ENCODE assay signal across 8 cellular contexts in genomic region chr10:124403548-124403947, GRCh38. TPM values are rescaled to one million over a fixed set of nuclear protein-coding genes. Genes with fewer than 3 reads are reported as not detected.
DNase-seq lines count a peak whose midpoint lies in the region; ATAC-seq, FAIRE-seq and TF ChIP-seq lines count a peak whose summit lies in the region.

No MANE protein-coding gene starts in this region.

- H3K36me3 Mint-ChIP-seq in immature natural killer cell = peaks cover 22 to 46% (median 39%) of the 10 kb centered on the region in 3 donors
- peaks cover 25% of the 10 kb centered on the region for H3K36me3 Mint-ChIP-seq in stimulated activated memory B cell treated with anti-CD40 and anti-IgM and Interleukin-4, amounts not matched to agents 10 μg/mL and 1 μg/mL and 100 μg/mL, for 72 hours

- TF ChIP-seq EP300 in K562 (IDR thresholded peaks at IDR 0.05; ENCODE audit: low read length) = no peak

- intact Hi-C loops in PC-3 (cut with micrococcal nuclease) = no loop called here
- intact Hi-C loops in K562 (cut with micrococcal nuclease) = no loop called here

- H3K4me1 Mint-ChIP-seq in immature natural killer cell = peaks cover 10% of the 10 kb centered on the region in 2 donors
- peaks cover 11% of the 10 kb centered on the region for H3K4me1 Mint-ChIP-seq in stimulated activated memory B cell treated with anti-CD40 and anti-IgM and Interleukin-4, amounts not matched to agents 10 μg/mL and 1 μg/mL and 100 μg/mL, for 72 hours

- no peaks in the 10 kb centered on the region for H4K20me1 ChIP-seq in PC-3 (ENCODE audit: low read length)
- no peaks in the 10 kb centered on the region; the same call in 1 of the 2 replicates for H4K20me1 ChIP-seq in K562 (replicated peaks; ENCODE audit: control insufficient read depth, insufficient read depth, low read length)

- H3K9me1 ChIP-seq in K562 (ENCODE audit: control insufficient read depth, insufficient read depth, low read length) = no peaks in the 10 kb centered on the region

- 51% methylated on average over 8 of the region's 8 CpGs for WGBS in K562 (ENCODE audit: insufficient coverage, low coverage, missing lambda C conversion rate)

- no peak overlapping the region for H3K9ac ChIP-seq in PC-3 (ENCODE audit: low read length)
- no peak overlapping the region for H3K9ac ChIP-seq in K562 (ENCODE audit: insufficient read depth in 1 of 2, low read depth in 2 of 2, low read length in 2 of 2)

- peaks cover 3% of the 10 kb centered on the region for H3F3A ChIP-seq in PC-3 (ENCODE audit: low read length, unreplicated experiment)

- no peaks in the 10 kb centered on the region for H3K9me3 Mint-ChIP-seq in immature natural killer cell
- H3K9me3 Mint-ChIP-seq in stimulated activated memory B cell treated with anti-CD40 and anti-IgM and Interleukin-4, amounts not matched to agents 10 μg/mL and 1 μg/mL and 100 μg/mL, for 72 hours = no peaks in the 10 kb centered on the region

- H3K4me2 ChIP-seq in PC-3 (ENCODE audit: low read length) (no peak overlapping the region), K562 (ENCODE audit: insufficient read depth, low read length) (no peak overlapping the region)

- H3K4me1 ChIP-seq in PC-3 (ENCODE audit: insufficient read depth, low read length) (no peaks in the 10 kb centered on the region), K562 (replicated peaks in 1 of 2; ENCODE audit: control insufficient read depth in 2 of 2, insufficient read depth in 2 of 2, low read length in 2 of 2) (no peaks in the 10 kb centered on the region; a peak in 2 of 5 replicates)

- ATAC-seq in PC-3 (peak; percentile 94), K562 (peak; percentile 99)
- peak; percentile 90 for ATAC-seq in stimulated activated memory B cell treated with anti-CD40 and anti-IgM and Interleukin-4, amounts not matched to agents 10 μg/mL and 1 μg/mL and 100 μg/mL, for 72 hours

- peak; percentile 16 for DNase-seq in activated naive CD4-positive, alpha-beta T cell treated with Interleukin-2 at 50 U/mL for 16 hours
- DNase-seq in activated naive CD4-positive, alpha-beta T cell treated with anti-CD3 and anti-CD28 coated beads, Interleukin-2, amount 50 U/mL, for 16 hours = no peak
- DNase-seq in H54 (ENCODE audit: insufficient read length, low spot score) (peak; percentile 39), PC-3 (peak; percentile 88), K562 (ENCODE audit: extremely low read depth in 1 of 4, low spot score in 3 of 4) (peak; percentile 27 to 78 (median 41)), immature natural killer cell (peak; percentile 50 to 58 (median 55))

- POLR2A ChIA-PET in PC-3 (lab: Charles Lee; ENCODE audit: unreplicated experiment) (interaction anchor here (0.6 kb wide), 1 partner anchor 10 kb away, joined by 7 read pairs; no protein-coding TSS in a partner anchor), K562 (lab: Yijun Ruan, JAX) (interaction anchor here (0.7 to 2.0 kb wide), 6 partner anchors 10 to 91 kb away, joined by 3 to 10 read pairs (median 4); partner anchors contain the start of gene OAT)

- peak; percentile 69 for TF ChIP-seq CTCF in LNCAP (IDR thresholded peaks at IDR 0.05)
- peak; percentile 67 for TF ChIP-seq CTCF in PC-3 (conservative IDR thresholded peaks at IDR 0.05; ENCODE audit: low read depth, low read length)
- peak; percentile 50 to 61 (median 56); a peak in 5 of 6 replicates for TF ChIP-seq CTCF in K562 (IDR thresholded peaks at IDR 0.05 in 2 of 3, conservative IDR thresholded peaks at IDR 0.05 in 1 of 3; ENCODE audit: insufficient read depth in 2 of 3, low read depth in 1 of 3, low read length in 3 of 3)

- H3K9me3 ChIP-seq in PC-3 (ENCODE audit: low read length) = no peaks in the 10 kb centered on the region
- no peaks in the 10 kb centered on the region for H3K9me3 ChIP-seq in K562 (replicated peaks; ENCODE audit: control insufficient read depth, insufficient read depth, low read depth, low read length)

- CTCF ChIA-PET in PC-3 (lab: Charles Lee) = interaction anchor here (0.5 to 1.1 kb wide), 4 partner anchors 9 to 409 kb away, joined by 5 to 7 read pairs (median 6); no protein-coding TSS in a partner anchor
- CTCF ChIA-PET in K562 (lab: Yijun Ruan, JAX; ENCODE audit: low intra/inter-chr PET ratio) = no interaction called here

- no peak overlapping the region for H3K4me3 ChIP-seq in PC-3 (ENCODE audit: low read length)
- H3K4me3 ChIP-seq in K562 = no peak overlapping the region

- H3K27me3 Mint-ChIP-seq in immature natural killer cell (ENCODE audit: low read depth in 3 of 3) = peaks cover 0 to 2% (median 2%) of the 10 kb centered on the region in 3 donors
- no peaks in the 10 kb centered on the region for H3K27me3 Mint-ChIP-seq in stimulated activated memory B cell treated with anti-CD40 and anti-IgM and Interleukin-4, amounts not matched to agents 10 μg/mL and 1 μg/mL and 100 μg/mL, for 72 hours

- FAIRE-seq in H54 (lab: Jason Lieb, UNC) = peak; percentile 89
- FAIRE-seq in K562 (lab: Jason Lieb, UNC) = peak; percentile 88

- no peaks in the 10 kb centered on the region for H3K9me2 ChIP-seq in PC-3 (replicated peaks; ENCODE audit: low read length)

- no peak overlapping the region for H3K27ac ChIP-seq in PC-3 (ENCODE audit: low read length)
- 0 out of 3 replicates have a peak overlapping the region, but pooled peaks have one; percentile 8 for H3K27ac ChIP-seq in K562 (ENCODE audit: extremely low read depth, low read depth, low read length)

- H3K27me3 ChIP-seq in PC-3 (ENCODE audit: low read length) = no peaks in the 10 kb centered on the region
- H3K27me3 ChIP-seq in K562 (ENCODE audit: control insufficient read depth in 2 of 2, insufficient read depth in 2 of 2, low read length in 2 of 2) = no peaks in the 10 kb centered on the region

- H2AFZ ChIP-seq in PC-3 (ENCODE audit: low read length) (no peak overlapping the region), K562 (ENCODE audit: low read depth, low read length) (no peak overlapping the region)

- no peak overlapping the region for H3K4me3 Mint-ChIP-seq in immature natural killer cell
- H3K4me3 Mint-ChIP-seq in stimulated activated memory B cell treated with anti-CD40 and anti-IgM and Interleukin-4, amounts not matched to agents 10 μg/mL and 1 μg/mL and 100 μg/mL, for 72 hours = no peak overlapping the region

- in situ Hi-C loops in K562 (cut with MboI) = no loop called here

- H3K36me3 ChIP-seq in PC-3 (ENCODE audit: low read depth, low read length) = peaks cover 45% of the 10 kb centered on the region
- peaks cover 79% of the 10 kb centered on the region for H3K36me3 ChIP-seq in K562 (ENCODE audit: control insufficient read depth, insufficient read depth, low read length)

- TF ChIP-seq RAD21 in K562 (CRISPR knock-in tag; conservative IDR thresholded peaks at IDR 0.05 in 1 of 2, IDR thresholded peaks at IDR 0.05 in 1 of 2) = peak in 1 of 2 experiments; percentile 33; a peak in 1 of 4 replicates

- peak overlapping the region; percentile 42 to 91 (median 74) for H3K27ac Mint-ChIP-seq in immature natural killer cell
- peak overlapping the region; percentile 47 for H3K27ac Mint-ChIP-seq in stimulated activated memory B cell treated with anti-CD40 and anti-IgM and Interleukin-4, amounts not matched to agents 10 μg/mL and 1 μg/mL and 100 μg/mL, for 72 hours

- BruUV-seq in PC-3 (replicated peaks; lab: Mats Ljungman, UMichigan) (no TSS peak), K562 (replicated peaks; lab: Mats Ljungman, UMichigan) (no TSS peak)

- H3K79me2 ChIP-seq in PC-3 (ENCODE audit: low read length) = no peaks in the 10 kb centered on the region
- peaks cover 2% of the 10 kb centered on the region; the same call in 1 of the 3 replicates for H3K79me2 ChIP-seq in K562 (ENCODE audit: control insufficient read depth, insufficient read depth, low read length)

- no peak for TF ChIP-seq POLR2A in H54 (IDR thresholded peaks at IDR 0.05; ENCODE audit: low read depth, low read length)
- TF ChIP-seq POLR2A in K562 (conservative IDR thresholded peaks at IDR 0.05) = no peak

RNA-seq across cellular contexts. Expression of gene OAT, which starts 15.2 kb away (rescaled TPM):
- total RNA-seq in PC-3 (2014; rRNA removed) = 68.0 and 79.8 TPM in 2 replicates
- 51.6 and 128 TPM in 2 replicates for total RNA-seq in K562 (2011; cell fraction: chromatin; rRNA removed; ENCODE audit: low replicate concordance)
- total RNA-seq in K562 (2011; cell fraction: nucleolus; rRNA removed) = 37.5 and 42.6 TPM in 2 replicates
- total RNA-seq in K562 (2011; cell fraction: nucleoplasm; rRNA removed) = 70.5 and 72.6 TPM in 2 replicates
- 100 and 106 TPM in 2 replicates for total RNA-seq in K562 (2014; rRNA removed)
- total RNA-seq in K562 (2014; rRNA removed; fragmentation: Illumina TruSeq; extraction: Trizol) = 214 and 230 TPM in 2 replicates
- 139 and 152 TPM in 2 replicates for total RNA-seq in K562 (2015; rRNA removed; fragmentation: Illumina TruSeq; extraction: Trizol)
- 119 and 132 TPM in 2 replicates for total RNA-seq in K562 (2021)
- 160 and 195 TPM in 2 replicates for polyA plus RNA-seq in K562 (2011; rRNA removed)
- polyA plus RNA-seq in K562 (2011; cell fraction: cytosol; rRNA removed) = 55.6 and 107 TPM in 2 replicates
- polyA plus RNA-seq in K562 (2011; cell fraction: nucleus; rRNA removed) = 57.6 and 85.7 TPM in 2 replicates
- polyA plus RNA-seq in K562 (2012) = 89.1 and 119 TPM in 2 replicates
- 149 and 163 TPM in 2 replicates for polyA plus RNA-seq in K562 (2014; fragmentation: Illumina TruSeq; extraction: Trizol)
- polyA plus RNA-seq in K562 (2014; fragmentation: Nextera tagmentation; extraction: Ambion mirVana) = 100 to 1,000 TPM; 294 to 312 TPM
- polyA plus RNA-seq in K562 (2014; rRNA removed) = 142 and 154 TPM in 2 replicates
- polyA minus RNA-seq in K562 (2011; rRNA and poly(A)+ RNA removed) = 127 and 155 TPM in 2 replicates
- polyA minus RNA-seq in K562 (2011; cell fraction: cytosol; rRNA and poly(A)+ RNA removed) = 45.8 and 73.7 TPM in 2 replicates
- polyA minus RNA-seq in K562 (2011; cell fraction: nucleus; rRNA and poly(A)+ RNA removed) = 17.1 and 34.4 TPM in 2 replicates
- 100 to 1,000 TPM in 1 of 3 donors, 10 to 100 TPM in 2; 69.0 to 146 (median 74.0) TPM for polyA plus RNA-seq in immature natural killer cell

RNA-seq across cellular contexts. Expression of gene NKX1-2, which starts 46.3 kb away (rescaled TPM):
- total RNA-seq in PC-3 (2014; rRNA removed) (0.36 and 0.86 TPM in 2 replicates), K562 (2014; rRNA removed) (not detected in 2 replicates), K562 (2014; rRNA removed; fragmentation: Illumina TruSeq; extraction: Trizol) (not detected in 2 replicates), K562 (2015; rRNA removed; fragmentation: Illumina TruSeq; extraction: Trizol) (not detected in 2 replicates), K562 (2021) (0.04 TPM in 1 of 2 replicates, not detected in the other)
- not detected in 2 replicates for total RNA-seq in K562 (2011; cell fraction: chromatin; rRNA removed; ENCODE audit: low replicate concordance)
- total RNA-seq in K562 (2011; cell fraction: nucleolus; rRNA removed) = not detected in 2 replicates
- not detected in 2 replicates for total RNA-seq in K562 (2011; cell fraction: nucleoplasm; rRNA removed)
- polyA plus RNA-seq in K562 (2011; rRNA removed) (not detected in 2 replicates), K562 (2014; fragmentation: Illumina TruSeq; extraction: Trizol) (not detected in 2 replicates), K562 (2014; fragmentation: Nextera tagmentation; extraction: Ambion mirVana) (not detected), K562 (2014; rRNA removed) (not detected in 2 replicates), immature natural killer cell (not detected)
- polyA plus RNA-seq in K562 (2011; cell fraction: cytosol; rRNA removed) = not detected in 2 replicates
- polyA plus RNA-seq in K562 (2011; cell fraction: nucleus; rRNA removed) = not detected in 2 replicates
- not detected in 2 replicates for polyA plus RNA-seq in K562 (2012)
- not detected in 2 replicates for polyA minus RNA-seq in K562 (2011; rRNA and poly(A)+ RNA removed)
- not detected in 2 replicates for polyA minus RNA-seq in K562 (2011; cell fraction: cytosol; rRNA and poly(A)+ RNA removed)
- not detected in 2 replicates for polyA minus RNA-seq in K562 (2011; cell fraction: nucleus; rRNA and poly(A)+ RNA removed)

RNA-seq across cellular contexts. Expression of gene LHPP, which starts 58.1 kb away (rescaled TPM):
- 6.6 and 13.5 TPM in 2 replicates for total RNA-seq in PC-3 (2014; rRNA removed)
- total RNA-seq in K562 (2011; cell fraction: chromatin; rRNA removed; ENCODE audit: low replicate concordance) = 4.8 and 10.8 TPM in 2 replicates
- 8.4 and 8.8 TPM in 2 replicates for total RNA-seq in K562 (2011; cell fraction: nucleolus; rRNA removed)
- total RNA-seq in K562 (2011; cell fraction: nucleoplasm; rRNA removed) = 5.4 and 5.6 TPM in 2 replicates
- 2.4 and 6.0 TPM in 2 replicates for total RNA-seq in K562 (2014; rRNA removed)
- 2.2 and 3.3 TPM in 2 replicates for total RNA-seq in K562 (2014; rRNA removed; fragmentation: Illumina TruSeq; extraction: Trizol)
- total RNA-seq in K562 (2015; rRNA removed; fragmentation: Illumina TruSeq; extraction: Trizol) = 3.0 and 3.3 TPM in 2 replicates
- total RNA-seq in K562 (2021) = 5.3 and 6.3 TPM in 2 replicates
- 6.6 and 7.4 TPM in 2 replicates for polyA plus RNA-seq in K562 (2011; rRNA removed)
- polyA plus RNA-seq in K562 (2011; cell fraction: cytosol; rRNA removed) = 5.8 and 6.9 TPM in 2 replicates
- polyA plus RNA-seq in K562 (2011; cell fraction: nucleus; rRNA removed) = 8.0 and 9.5 TPM in 2 replicates
- 7.6 and 10.8 TPM in 2 replicates for polyA plus RNA-seq in K562 (2012)
- polyA plus RNA-seq in K562 (2014; fragmentation: Illumina TruSeq; extraction: Trizol) = 3.0 and 3.2 TPM in 2 replicates
- polyA plus RNA-seq in K562 (2014; fragmentation: Nextera tagmentation; extraction: Ambion mirVana) = under 1 TPM; 0.34 to 0.56 TPM
- polyA plus RNA-seq in K562 (2014; rRNA removed) = 4.1 and 6.4 TPM in 2 replicates
- 2.7 and 4.6 TPM in 2 replicates for polyA minus RNA-seq in K562 (2011; rRNA and poly(A)+ RNA removed)
- 2.4 and 4.1 TPM in 2 replicates for polyA minus RNA-seq in K562 (2011; cell fraction: cytosol; rRNA and poly(A)+ RNA removed)
- polyA minus RNA-seq in K562 (2011; cell fraction: nucleus; rRNA and poly(A)+ RNA removed) = 2.6 and 3.4 TPM in 2 replicates
- 10 to 100 TPM; 10.1 to 15.3 (median 14.2) TPM for polyA plus RNA-seq in immature natural killer cell
